In genomic region chr6:165034271-165034741, GRCh38 we compare ENCODE assay signal across 23 cellular contexts.
"Had no signal": no experiment of that assay in that cellular context is flagged by ENCODE, and none has a peak within 500 bp of the region (broad histone marks: within the 10 kb centered on the region; RNA-seq: fewer than 3 reads in every experiment).

No MANE protein-coding gene starts in this region.

- H3K27me3 Mint-ChIP-seq: dendritic cell treated with granulocyte-macrophage colony-stimulating factor and Interleukin-4, amounts not matched to agents 40 ng/mL and 50 ng/mL, for 4 days; natural killer cell treated with Interleukin-12 subunit alpha and Interleukin-12 subunit beta and Interleukin-15 and Interleukin-18, amount 100 ng/mL, for 72 hours; stimulated activated naive CD8-positive, alpha-beta T cell treated with anti-CD3 and anti-CD28 coated beads, Interleukin-15, amount 100 ng/mL, for 72 hours had no signal

- H3K27ac ChIP-seq: brain microvascular endothelial cell, foreskin keratinocyte, lower lobe of right lung, neutrophil, pancreas, psoas muscle, right atrium auricular region, suprapubic skin, tibial nerve had no signal

- H3K4me3 ChIP-seq: lower lobe of right lung, pancreas, psoas muscle, right atrium auricular region, suprapubic skin, tibial nerve had no signal

- H3K4me1 ChIP-seq: foreskin keratinocyte, lower lobe of right lung, pancreas, psoas muscle, right atrium auricular region, suprapubic skin, tibial nerve had no signal

- H3K4me1 Mint-ChIP-seq: mesothelial cell of epicardium; stimulated activated naive CD8-positive, alpha-beta T cell treated with anti-CD3 and anti-CD28 coated beads, Interleukin-15, amount 100 ng/mL, for 72 hours had no signal

- DNase-seq: activated T-cell treated with anti-CD3 and anti-CD28 coated beads, Interleukin-2, amount 50 U/mL, for 1 hour; aorta; brain microvascular endothelial cell; caudate nucleus; effector CD4-positive, alpha-beta T cell; erythroblast; foreskin keratinocyte; lower lobe of right lung; pancreas; psoas muscle; stimulated activated CD4-positive, alpha-beta T cell treated with anti-CD3 and anti-CD28 coated beads, Interleukin-1b, Interleukin-23, amount 100 ng/mL, for 48 hours; stimulated activated naive CD8-positive, alpha-beta T cell treated with anti-CD3 and anti-CD28 coated beads, Interleukin-15, amount 100 ng/mL, for 72 hours; T-helper 9 cell had no signal

- H3K27ac Mint-ChIP-seq: activated naive CD4-positive, alpha-beta T cell treated with anti-CD3 and anti-CD28 coated beads, Interleukin-2, amount 50 U/mL, for 72 hours; dendritic cell treated with granulocyte-macrophage colony-stimulating factor and Interleukin-4, amounts not matched to agents 40 ng/mL and 50 ng/mL, for 4 days; mesothelial cell of epicardium; natural killer cell treated with Interleukin-12 subunit alpha and Interleukin-12 subunit beta and Interleukin-15 and Interleukin-18, amount 100 ng/mL, for 72 hours; stimulated activated naive CD8-positive, alpha-beta T cell treated with anti-CD3 and anti-CD28 coated beads, Interleukin-15, amount 100 ng/mL, for 72 hours; WTC11 had no signal

- H3K36me3 Mint-ChIP-seq: activated naive CD4-positive, alpha-beta T cell treated with anti-CD3 and anti-CD28 coated beads, Interleukin-2, amount 50 U/mL, for 72 hours; mesothelial cell of epicardium; natural killer cell treated with Interleukin-12 subunit alpha and Interleukin-12 subunit beta and Interleukin-15 and Interleukin-18, amount 100 ng/mL, for 72 hours had no signal

- ATAC-seq: activated naive CD4-positive, alpha-beta T cell treated with anti-CD3 and anti-CD28 coated beads, Interleukin-2, amount 50 U/mL, for 72 hours; foreskin keratinocyte; left lobe of liver; lower lobe of right lung; pancreas; psoas muscle; stimulated activated naive CD8-positive, alpha-beta T cell treated with anti-CD3 and anti-CD28 coated beads, Interleukin-15, amount 100 ng/mL, for 72 hours; WTC11 had no signal

- H3K9me3 ChIP-seq: lower lobe of right lung, pancreas, psoas muscle, right atrium auricular region, tibial nerve had no signal

- H3K36me3 ChIP-seq: brain microvascular endothelial cell, lower lobe of right lung, neutrophil, pancreas, right atrium auricular region, suprapubic skin, tibial nerve had no signal

- H3K4me3 Mint-ChIP-seq: dendritic cell treated with granulocyte-macrophage colony-stimulating factor and Interleukin-4, amounts not matched to agents 40 ng/mL and 50 ng/mL, for 4 days; mesothelial cell of epicardium; natural killer cell treated with Interleukin-12 subunit alpha and Interleukin-12 subunit beta and Interleukin-15 and Interleukin-18, amount 100 ng/mL, for 72 hours; stimulated activated naive CD8-positive, alpha-beta T cell treated with anti-CD3 and anti-CD28 coated beads, Interleukin-15, amount 100 ng/mL, for 72 hours; WTC11 had no signal

- H3K27me3 ChIP-seq: brain microvascular endothelial cell, foreskin keratinocyte, neutrophil, pancreas, right atrium auricular region, suprapubic skin, tibial nerve had no signal
